In the genomic region with DNA sequence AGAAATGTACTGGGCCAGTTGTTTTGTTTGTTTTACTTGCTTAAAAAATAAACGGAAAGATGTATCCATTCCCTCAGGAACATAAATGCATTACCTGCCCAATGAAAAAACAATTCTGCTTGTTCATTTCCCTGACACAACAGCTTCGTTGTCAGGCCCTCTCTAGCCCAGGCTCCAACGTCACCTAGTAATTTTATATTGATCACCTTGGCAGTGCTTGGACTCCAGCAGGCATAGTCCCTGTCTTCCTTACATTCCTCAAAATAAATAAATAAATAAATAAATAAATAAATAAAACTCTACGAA, we compare ENCODE assay signal across 8 cellular contexts. TPM values are rescaled to one million over a fixed set of nuclear protein-coding genes. Genes with fewer than 3 reads are reported as not detected.
DNase-seq lines count a peak whose midpoint lies in the region; ATAC-seq and TF ChIP-seq lines count a peak whose summit lies in the region.

No MANE protein-coding gene starts in this region.

- H3K27ac ChIP-seq in MM.1S (ENCODE audit: low read length) (no peak overlapping the region), neural cell (ENCODE audit: low read length) (peak overlapping the region; percentile 94)

- H3K79me2 ChIP-seq in MM.1S (ENCODE audit: low read length) (peaks cover 55% of the 10 kb centered on the region), neural cell (replicated peaks; ENCODE audit: insufficient read depth, low read length) (peaks cover 79% of the 10 kb centered on the region)

- H3K27me3 ChIP-seq in MM.1S (replicated peaks; ENCODE audit: insufficient read depth, low read length) (no peaks in the 10 kb centered on the region), neural cell (ENCODE audit: insufficient read depth, low read depth, low read length) (no peaks in the 10 kb centered on the region)

- peaks cover 26% of the 10 kb centered on the region for H3F3A ChIP-seq in MM.1S (ENCODE audit: insufficient read depth, low read length)
- peaks cover 8% of the 10 kb centered on the region for H3F3A ChIP-seq in neural cell (ENCODE audit: insufficient read depth, low read length, poor library complexity, severe bottlenecking)

- H3K4me2 ChIP-seq in MM.1S (ENCODE audit: low read depth, low read length) (peak overlapping the region; percentile 78), neural cell (ENCODE audit: low read length) (peak overlapping the region; percentile 100)

- H2AFZ ChIP-seq in MM.1S (ENCODE audit: low read length) (peak overlapping the region; percentile 69; the same call in 1 of the 2 replicates), neural cell (ENCODE audit: low read depth, low read length) (peak overlapping the region; percentile 56)

- ATAC-seq in HG02642 (IDR thresholded peaks at IDR 0.05; ENCODE audit: poor library complexity, unreplicated experiment), result no peak

- no peaks in the 10 kb centered on the region for H3K9me3 Mint-ChIP-seq in dendritic cell treated with granulocyte-macrophage colony-stimulating factor and Interleukin-4, amounts not matched to agents 40 ng/mL and 50 ng/mL, for 4 days

- H3K9ac ChIP-seq in MM.1S (ENCODE audit: low read length) (peak overlapping the region; percentile 16; the same call in 1 of the 2 replicates), neural cell (ENCODE audit: low read length) (peak overlapping the region; percentile 98)

- H4K20me1 ChIP-seq in MM.1S (ENCODE audit: insufficient read depth, low read length) (no peaks in the 10 kb centered on the region), neural cell (ENCODE audit: insufficient read depth) (peaks cover 37% of the 10 kb centered on the region)

- no peaks in the 10 kb centered on the region for H3K9me3 ChIP-seq in MM.1S (replicated peaks; ENCODE audit: insufficient read depth, low read length)
- H3K9me3 ChIP-seq in neural cell (ENCODE audit: low read length), result no peaks in the 10 kb centered on the region

- no peak for TF ChIP-seq EP300 in neural cell (conservative IDR thresholded peaks at IDR 0.05; ENCODE audit: poor library complexity, severe bottlenecking)

- peak overlapping the region; percentile 87 for H3K4me3 Mint-ChIP-seq in dendritic cell treated with granulocyte-macrophage colony-stimulating factor and Interleukin-4, amounts not matched to agents 40 ng/mL and 50 ng/mL, for 4 days

- H3K4me1 ChIP-seq in MM.1S (ENCODE audit: low read length), result peaks cover 16% of the 10 kb centered on the region

- no peak for TF ChIP-seq RAD21 in neural cell (conservative IDR thresholded peaks at IDR 0.05)

- TF ChIP-seq CTCF in MM.1S (IDR thresholded peaks at IDR 0.05; ENCODE audit: low read length), result no peak
- TF ChIP-seq CTCF in neural cell (IDR thresholded peaks at IDR 0.05; ENCODE audit: poor library complexity, severe bottlenecking), result no peak

- H3K4me3 ChIP-seq in MM.1S (ENCODE audit: low read length), result peak overlapping the region; percentile 73
- peak overlapping the region; percentile 83 for H3K4me3 ChIP-seq in neural cell (ENCODE audit: low read length)

- H3K36me3 Mint-ChIP-seq in dendritic cell treated with granulocyte-macrophage colony-stimulating factor and Interleukin-4, amounts not matched to agents 40 ng/mL and 50 ng/mL, for 4 days (ENCODE audit: low read depth), result peaks cover 39% of the 10 kb centered on the region

- H3K36me3 ChIP-seq in MM.1S (replicated peaks; ENCODE audit: insufficient read depth, low read length) (no peaks in the 10 kb centered on the region), neural cell (ENCODE audit: insufficient read depth, low read length) (no peaks in the 10 kb centered on the region)

- H3K27ac Mint-ChIP-seq in dendritic cell treated with granulocyte-macrophage colony-stimulating factor and Interleukin-4, amounts not matched to agents 40 ng/mL and 50 ng/mL, for 4 days, result peak overlapping the region; percentile 100

- DNase-seq in DMS114 treated with DMSO at 0.1 percent for 48 hours (lab: John Stamatoyannopoulos, UW; ENCODE audit: unreplicated experiment), result peak; percentile 20
- DNase-seq in MM.1S, result peak; percentile 24
- DNase-seq in HPDE6-E6E7 (ENCODE audit: extremely low spot score), result no peak
- no peak for DNase-seq in UCSD-AML1 (lab: John Stamatoyannopoulos, UW; ENCODE audit: unreplicated experiment)
- DNase-seq in AG08395 (ENCODE audit: low spot score), result no peak

- intact Hi-C loops in dendritic cell treated with granulocyte-macrophage colony-stimulating factor and Interleukin-4, amounts not matched to agents 40 ng/mL and 50 ng/mL, for 4 days (cut with micrococcal nuclease), result loop anchor here (2.0 to 10.0 kb wide), 2 partner anchors 15 to 61 kb away; no protein-coding TSS in a partner anchor

- H3K9me2 ChIP-seq in MM.1S (replicated peaks; ENCODE audit: insufficient read depth, low read length) (no peaks in the 10 kb centered on the region), neural cell (ENCODE audit: insufficient read depth, low read length) (no peaks in the 10 kb centered on the region)

- peaks cover 19% of the 10 kb centered on the region for H3K4me1 Mint-ChIP-seq in dendritic cell treated with granulocyte-macrophage colony-stimulating factor and Interleukin-4, amounts not matched to agents 40 ng/mL and 50 ng/mL, for 4 days (ENCODE audit: low read depth)

- no peaks in the 10 kb centered on the region for H3K27me3 Mint-ChIP-seq in dendritic cell treated with granulocyte-macrophage colony-stimulating factor and Interleukin-4, amounts not matched to agents 40 ng/mL and 50 ng/mL, for 4 days

TF ChIP-seq in neural cell, 6 proteins besides CTCF, POLR2A, EP300 and RAD21:
- TF ChIP-seq POLR2AphosphoS5 (IDR thresholded peaks at IDR 0.05) (no peak), MXI1 (conservative IDR thresholded peaks at IDR 0.05; ENCODE audit: poor library complexity, severe bottlenecking) (no peak), SMC3 (conservative IDR thresholded peaks at IDR 0.05; ENCODE audit: poor library complexity) (no peak), EZH2 (IDR thresholded peaks at IDR 0.05; ENCODE audit: borderline replicate concordance, insufficient read depth, low read length, poor library complexity, severe bottlenecking) (no peak), TAF1 (IDR thresholded peaks at IDR 0.05; ENCODE audit: low read depth) (no peak)
- TF ChIP-seq, protein P1, sequence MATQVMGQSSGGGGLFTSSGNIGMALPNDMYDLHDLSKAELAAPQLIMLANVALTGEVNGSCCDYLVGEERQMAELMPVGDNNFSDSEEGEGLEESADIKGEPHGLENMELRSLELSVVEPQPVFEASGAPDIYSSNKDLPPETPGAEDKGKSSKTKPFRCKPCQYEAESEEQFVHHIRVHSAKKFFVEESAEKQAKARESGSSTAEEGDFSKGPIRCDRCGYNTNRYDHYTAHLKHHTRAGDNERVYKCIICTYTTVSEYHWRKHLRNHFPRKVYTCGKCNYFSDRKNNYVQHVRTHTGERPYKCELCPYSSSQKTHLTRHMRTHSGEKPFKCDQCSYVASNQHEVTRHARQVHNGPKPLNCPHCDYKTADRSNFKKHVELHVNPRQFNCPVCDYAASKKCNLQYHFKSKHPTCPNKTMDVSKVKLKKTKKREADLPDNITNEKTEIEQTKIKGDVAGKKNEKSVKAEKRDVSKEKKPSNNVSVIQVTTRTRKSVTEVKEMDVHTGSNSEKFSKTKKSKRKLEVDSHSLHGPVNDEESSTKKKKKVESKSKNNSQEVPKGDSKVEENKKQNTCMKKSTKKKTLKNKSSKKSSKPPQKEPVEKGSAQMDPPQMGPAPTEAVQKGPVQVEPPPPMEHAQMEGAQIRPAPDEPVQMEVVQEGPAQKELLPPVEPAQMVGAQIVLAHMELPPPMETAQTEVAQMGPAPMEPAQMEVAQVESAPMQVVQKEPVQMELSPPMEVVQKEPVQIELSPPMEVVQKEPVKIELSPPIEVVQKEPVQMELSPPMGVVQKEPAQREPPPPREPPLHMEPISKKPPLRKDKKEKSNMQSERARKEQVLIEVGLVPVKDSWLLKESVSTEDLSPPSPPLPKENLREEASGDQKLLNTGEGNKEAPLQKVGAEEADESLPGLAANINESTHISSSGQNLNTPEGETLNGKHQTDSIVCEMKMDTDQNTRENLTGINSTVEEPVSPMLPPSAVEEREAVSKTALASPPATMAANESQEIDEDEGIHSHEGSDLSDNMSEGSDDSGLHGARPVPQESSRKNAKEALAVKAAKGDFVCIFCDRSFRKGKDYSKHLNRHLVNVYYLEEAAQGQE (IDR thresholded peaks at IDR 0.05; ENCODE audit: borderline replicate concordance), result no peak

RNA-seq across cellular contexts. Expression of a gene that starts 1.2 kb away (rescaled TPM):
- polyA plus RNA-seq in neural cell, result 383 and 403 TPM in 2 replicates
- 611 and 700 TPM in 2 replicates for polyA minus RNA-seq in neural cell

RNA-seq across cellular contexts. Expression of a gene that starts 2.0 kb away (rescaled TPM):
- polyA plus RNA-seq in neural cell, result 32.2 and 33.7 TPM in 2 replicates
- polyA minus RNA-seq in neural cell, result 61.8 and 62.2 TPM in 2 replicates

Comparison
In these comparisons a context has a peak if more than half of its experiments do, and no peak if none do; other contexts are left out.
1. DNase-seq: peak in DMS114 treated with DMSO at 0.1 percent for 48 hours (single experiment) and MM.1S (single experiment); none in HPDE6-E6E7 (single experiment), UCSD-AML1 (single experiment) and AG08395 (single experiment).